8 cellular contexts compared by ENCODE assay signal in genomic region chr13:97109841-97110492, GRCh38.
DNase-seq lines count a peak whose midpoint lies in the region; ATAC-seq and TF ChIP-seq lines count a peak whose summit lies in the region.

No MANE protein-coding gene starts in this region.

- no peaks in the 10 kb centered on the region for H3K27me3 ChIP-seq in BLaER1
- no peaks in the 10 kb centered on the region for H3K27me3 ChIP-seq in right lobe of liver

- H3K9me3 ChIP-seq in BLaER1: no peaks in the 10 kb centered on the region
- no peaks in the 10 kb centered on the region for H3K9me3 ChIP-seq in right lobe of liver

- H3K27me3 Mint-ChIP-seq in dendritic cell treated with granulocyte-macrophage colony-stimulating factor and Interleukin-4, amounts not matched to agents 40 ng/mL and 50 ng/mL, for 4 days: peaks cover 35% of the 10 kb centered on the region

- peaks cover 13% of the 10 kb centered on the region for H3K4me1 Mint-ChIP-seq in dendritic cell treated with granulocyte-macrophage colony-stimulating factor and Interleukin-4, amounts not matched to agents 40 ng/mL and 50 ng/mL, for 4 days (ENCODE audit: low read depth)

- no peak overlapping the region for H3K27ac ChIP-seq in BLaER1
- H3K27ac ChIP-seq in right lobe of liver: no peak overlapping the region

- H3K4me1 ChIP-seq in BLaER1 (peaks cover 6% of the 10 kb centered on the region), right lobe of liver (peaks cover 0 to 7% (median 0%) of the 10 kb centered on the region in 4 donors)

- no peak for TF ChIP-seq POLR2A in right lobe of liver (IDR thresholded peaks at IDR 0.05)

- no peaks in the 10 kb centered on the region for H4K20me1 ChIP-seq in BLaER1

- intact Hi-C loops in dendritic cell treated with granulocyte-macrophage colony-stimulating factor and Interleukin-4, amounts not matched to agents 40 ng/mL and 50 ng/mL, for 4 days (cut with micrococcal nuclease): loop anchor here (1.0 to 5.0 kb wide), 4 partner anchors 234 to 691 kb away; no protein-coding TSS in a partner anchor
- intact Hi-C loops in right lobe of liver (cut with DNase I): loop anchor here (10.0 kb wide), 3 partner anchors 95 to 255 kb away; no protein-coding TSS in a partner anchor

- ATAC-seq in GM19328 (IDR thresholded peaks at IDR 0.05; ENCODE audit: unreplicated experiment) (peak; percentile 95), HG03442 (IDR thresholded peaks at IDR 0.05; ENCODE audit: unreplicated experiment) (peak; percentile 94), right lobe of liver (peak; percentile 99 to 100 (median 100))

- no peaks in the 10 kb centered on the region for H3K9me3 Mint-ChIP-seq in dendritic cell treated with granulocyte-macrophage colony-stimulating factor and Interleukin-4, amounts not matched to agents 40 ng/mL and 50 ng/mL, for 4 days

- H3K4me3 Mint-ChIP-seq in dendritic cell treated with granulocyte-macrophage colony-stimulating factor and Interleukin-4, amounts not matched to agents 40 ng/mL and 50 ng/mL, for 4 days: no peak overlapping the region

- no peak overlapping the region for H3K4me3 ChIP-seq in BLaER1
- H3K4me3 ChIP-seq in right lobe of liver: no peak overlapping the region

- no peaks in the 10 kb centered on the region for H3K36me3 ChIP-seq in BLaER1
- H3K36me3 ChIP-seq in right lobe of liver: no peaks in the 10 kb centered on the region

- TF ChIP-seq CTCF in right lobe of liver (IDR thresholded peaks at IDR 0.05): peak; percentile 98 to 100 (median 99)

- peak overlapping the region; percentile 40 for H3K27ac Mint-ChIP-seq in dendritic cell treated with granulocyte-macrophage colony-stimulating factor and Interleukin-4, amounts not matched to agents 40 ng/mL and 50 ng/mL, for 4 days

- DNase-seq in NCI-H524 treated with DMSO at 0.1 percent for 48 hours (lab: John Stamatoyannopoulos, UW) (peak; percentile 34), right lobe of liver (peak; percentile 92 to 93 (median 93))
- DNase-seq in activated CD4-positive, alpha-beta T cell treated with anti-CD3 and anti-CD28 coated beads, Interleukin-2, amount 50 U/mL, for 24 hours (ENCODE audit: low read depth in 1 of 2, low spot score in 1 of 2): peak; percentile 59 to 75
- peak; percentile 64 to 75 for DNase-seq in stimulated activated CD4-positive, alpha-beta T cell treated with anti-CD3 and anti-CD28 coated beads, Interleukin-4, amount 100 ng/mL, for 48 hours (ENCODE audit: low read depth in 2 of 2)

- H3K9ac ChIP-seq in BLaER1: no peak overlapping the region

- no peaks in the 10 kb centered on the region for H3K36me3 Mint-ChIP-seq in dendritic cell treated with granulocyte-macrophage colony-stimulating factor and Interleukin-4, amounts not matched to agents 40 ng/mL and 50 ng/mL, for 4 days (ENCODE audit: low read depth)

- WGBS in right lobe of liver (ENCODE audit: insufficient coverage, low coverage, low lambda C conversion rate, missing lambda C conversion rate): 30% methylated on average over 14 of the region's 34 CpGs

- H3K4me2 ChIP-seq in BLaER1: peak overlapping the region; percentile 52

Comparison
In these comparisons a context has a peak if more than half of its experiments do, and no peak if none do; other contexts are left out.
1. DNase-seq: peak in every context shown above with its lines; median percentile 93 in right lobe of liver; 70 in stimulated activated CD4-positive, alpha-beta T cell treated with anti-CD3 and anti-CD28 coated beads, Interleukin-4, amount 100 ng/mL, for 48 hours; 67 in activated CD4-positive, alpha-beta T cell treated with anti-CD3 and anti-CD28 coated beads, Interleukin-2, amount 50 U/mL, for 24 hours; 34 in NCI-H524 treated with DMSO at 0.1 percent for 48 hours.